ENCODE assay signal across 37 cellular contexts in the genomic region with DNA sequence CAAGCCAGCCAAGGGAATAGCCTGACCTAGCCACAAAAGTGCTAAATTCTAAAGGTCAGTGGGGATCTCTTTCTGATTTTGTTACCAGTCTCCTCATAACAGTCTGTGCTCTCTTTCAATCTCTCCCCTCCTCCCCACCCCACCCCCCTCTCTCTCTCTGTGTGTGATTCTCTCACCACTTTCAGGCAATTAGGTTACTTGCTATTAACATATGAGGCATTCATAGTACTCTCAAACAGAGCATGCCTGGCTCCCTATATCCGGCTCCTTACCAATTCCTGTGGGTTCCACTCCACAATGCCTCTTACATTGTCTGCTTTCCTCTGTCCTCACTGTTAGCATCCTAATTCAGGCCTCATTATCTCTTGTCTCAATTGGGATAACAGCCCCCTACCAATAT.
"Had no signal": no experiment of that assay in that cellular context is flagged by ENCODE, and none has a peak within 500 bp of the region (broad histone marks: within the 10 kb centered on the region; RNA-seq: fewer than 3 reads in every experiment).

No MANE protein-coding gene starts in this region.

- H3K4me3 Mint-ChIP-seq: activated CD4-positive, alpha-beta memory T cell treated with anti-CD3 and anti-CD28 coated beads for 36 hours; activated CD4-positive, alpha-beta T cell treated with anti-CD3 and anti-CD28 coated beads for 36 hours; activated CD4-positive, alpha-beta T cell treated with anti-CD3 and anti-CD28 coated beads, Interleukin-2, amount 10 ng/mL, durations not matched to agents 24 days and 14 days; activated CD8-positive, alpha-beta memory T cell treated with anti-CD3 and anti-CD28 coated beads, Interleukin-2, amount 10 ng/mL, durations not matched to agents 7 days and 5 days; activated CD8-positive, alpha-beta T cell treated with anti-CD3 and anti-CD28 coated beads, Interleukin-2, amount 10 ng/mL, durations not matched to agents 7 days and 5 days; activated naive CD4-positive, alpha-beta T cell treated with anti-CD3 and anti-CD28 coated beads for 36 hours; activated naive CD4-positive, alpha-beta T cell treated with anti-CD3 and anti-CD28 coated beads, Interleukin-2, amount 50 U/mL, for 24 hours; activated naive CD8-positive, alpha-beta T cell treated with anti-CD3 and anti-CD28 coated beads for 36 hours; activated naive CD8-positive, alpha-beta T cell treated with anti-CD3 and anti-CD28 coated beads, Interleukin-2, amount 50 U/mL, for 24 hours; activated T-helper 1 cell treated with anti-CD3 and anti-CD28 coated beads, Interleukin-12 subunit alpha, Interleukin-12 subunit beta, Interleukin-2, Interleukin-4 antibody, amounts not matched to agents 30 ng/mL and 10 ng/mL and 1 ng/mL, durations not matched to agents 14 hours and 24 hours and 36 hours; effector memory CD8-positive, alpha-beta T cell; T-helper 17 cell; T-helper 2 cell treated with Interferon-gamma antibody and Interleukin-4, amounts not matched to agents 5 μg/mL and 100 μg/mL, for 36 hours had no signal

- H3K36me3 ChIP-seq: adrenal gland, esophagus muscularis mucosa, gastrocnemius medialis, heart left ventricle, WERI-Rb-1 had no signal

- DNase-seq: activated CD4-positive, alpha-beta memory T cell treated with anti-CD3 and anti-CD28 coated beads for 36 hours; activated CD4-positive, alpha-beta T cell treated with anti-CD3 and anti-CD28 coated beads for 36 hours; activated CD4-positive, alpha-beta T cell treated with anti-CD3 and anti-CD28 coated beads, Interleukin-2, amount 10 ng/mL, durations not matched to agents 24 days and 14 days; activated CD4-positive, CD25-positive, alpha-beta regulatory T cell; activated CD4-positive, CD25-positive, alpha-beta regulatory T cell treated with anti-CD3 and anti-CD28 coated beads, Interleukin-2, amount 50 U/mL, for 72 hours; activated CD8-positive, alpha-beta memory T cell treated with anti-CD3 and anti-CD28 coated beads, Interleukin-2, amount 10 ng/mL, durations not matched to agents 7 days and 5 days; activated CD8-positive, alpha-beta memory T cell treated with anti-CD3 and anti-CD28 coated beads, Interleukin-2, amount 50 U/mL, for 4 hours; activated CD8-positive, alpha-beta T cell treated with anti-CD3 and anti-CD28 coated beads, Interleukin-2, amount 10 ng/mL, durations not matched to agents 7 days and 5 days; activated effector memory CD4-positive, alpha-beta T cell treated with anti-CD3 and anti-CD28 coated beads, Interleukin-2, amount 50 U/mL, for 16 hours; activated naive CD4-positive, alpha-beta T cell treated with anti-CD3 and anti-CD28 coated beads for 36 hours; activated naive CD8-positive, alpha-beta T cell treated with anti-CD3 and anti-CD28 coated beads for 36 hours; activated naive CD8-positive, alpha-beta T cell treated with anti-CD3 and anti-CD28 coated beads, Interleukin-2, amount 50 U/mL, for 24 hours; activated T-cell treated with anti-CD3 and anti-CD28 coated beads, Interleukin-2, amount 50 U/mL, for 1 hour; activated T-cell treated with anti-CD3 and anti-CD28 coated beads, Interleukin-2, amount 50 U/mL, for 48 hours; adrenal gland; amygdala; aorta; body of pancreas; caudate nucleus; cortex of kidney; dermis blood vessel endothelial cell; effector CD4-positive, alpha-beta T cell; effector memory CD8-positive, alpha-beta T cell; erythroblast; foreskin keratinocyte; gastrocnemius medialis; glutamatergic neuron; heart left ventricle; T-helper 17 cell; T1000; WERI-Rb-1 had no signal

- H3K27me3 ChIP-seq: adrenal gland, body of pancreas, esophagus muscularis mucosa, foreskin keratinocyte, gastrocnemius medialis, heart left ventricle had no signal

- H3K27ac Mint-ChIP-seq: activated CD4-positive, alpha-beta memory T cell treated with anti-CD3 and anti-CD28 coated beads for 36 hours; activated CD4-positive, alpha-beta T cell treated with anti-CD3 and anti-CD28 coated beads for 36 hours; activated CD4-positive, alpha-beta T cell treated with anti-CD3 and anti-CD28 coated beads, Interleukin-2, amount 10 ng/mL, durations not matched to agents 24 days and 14 days; activated CD8-positive, alpha-beta memory T cell treated with anti-CD3 and anti-CD28 coated beads, Interleukin-2, amount 10 ng/mL, durations not matched to agents 7 days and 5 days; activated CD8-positive, alpha-beta T cell treated with anti-CD3 and anti-CD28 coated beads, Interleukin-2, amount 10 ng/mL, durations not matched to agents 7 days and 5 days; activated naive CD4-positive, alpha-beta T cell treated with anti-CD3 and anti-CD28 coated beads for 36 hours; activated naive CD4-positive, alpha-beta T cell treated with anti-CD3 and anti-CD28 coated beads, Interleukin-2, amount 50 U/mL, for 24 hours; activated naive CD8-positive, alpha-beta T cell treated with anti-CD3 and anti-CD28 coated beads for 36 hours; activated naive CD8-positive, alpha-beta T cell treated with anti-CD3 and anti-CD28 coated beads, Interleukin-2, amount 50 U/mL, for 24 hours; activated T-helper 1 cell treated with anti-CD3 and anti-CD28 coated beads, Interleukin-12 subunit alpha, Interleukin-12 subunit beta, Interleukin-2, Interleukin-4 antibody, amounts not matched to agents 30 ng/mL and 10 ng/mL and 1 ng/mL, durations not matched to agents 14 hours and 24 hours and 36 hours; activated T-helper 2 cell treated with anti-CD3 and anti-CD28 coated beads, Interferon-gamma antibody, Interleukin-2, Interleukin-4, amounts not matched to agents 10 μg/mL and 5 μg/mL and 100 μg/mL, durations not matched to agents 14 hours and 24 hours and 36 hours; effector memory CD8-positive, alpha-beta T cell; T-helper 17 cell; T-helper 2 cell treated with Interferon-gamma antibody and Interleukin-4, amounts not matched to agents 5 μg/mL and 100 μg/mL, for 36 hours had no signal

- ATAC-seq: activated CD4-positive, alpha-beta T cell treated with anti-CD3 and anti-CD28 coated beads for 36 hours; activated CD8-positive, alpha-beta memory T cell treated with anti-CD3 and anti-CD28 coated beads, Interleukin-2, amount 10 ng/mL, durations not matched to agents 7 days and 5 days; activated CD8-positive, alpha-beta T cell treated with anti-CD3 and anti-CD28 coated beads, Interleukin-2, amount 10 ng/mL, durations not matched to agents 7 days and 5 days; activated naive CD8-positive, alpha-beta T cell treated with anti-CD3 and anti-CD28 coated beads, Interleukin-2, amount 50 U/mL, for 24 hours; body of pancreas; effector memory CD8-positive, alpha-beta T cell; foreskin keratinocyte; gastrocnemius medialis; heart left ventricle; T-helper 17 cell had no signal

- H3K27me3 Mint-ChIP-seq: activated CD4-positive, alpha-beta memory T cell treated with anti-CD3 and anti-CD28 coated beads for 36 hours; activated CD4-positive, alpha-beta T cell treated with anti-CD3 and anti-CD28 coated beads for 36 hours; activated CD4-positive, alpha-beta T cell treated with anti-CD3 and anti-CD28 coated beads, Interleukin-2, amount 10 ng/mL, durations not matched to agents 24 days and 14 days; activated CD8-positive, alpha-beta memory T cell treated with anti-CD3 and anti-CD28 coated beads, Interleukin-2, amount 10 ng/mL, durations not matched to agents 7 days and 5 days; activated naive CD4-positive, alpha-beta T cell treated with anti-CD3 and anti-CD28 coated beads, Interleukin-2, amount 50 U/mL, for 24 hours; activated naive CD8-positive, alpha-beta T cell treated with anti-CD3 and anti-CD28 coated beads for 36 hours; activated naive CD8-positive, alpha-beta T cell treated with anti-CD3 and anti-CD28 coated beads, Interleukin-2, amount 50 U/mL, for 24 hours; effector memory CD8-positive, alpha-beta T cell; T-helper 17 cell had no signal

- H3K27ac ChIP-seq: adrenal gland, body of pancreas, esophagus muscularis mucosa, foreskin keratinocyte, gastrocnemius medialis, heart left ventricle, WERI-Rb-1 had no signal

- H3K9me3 Mint-ChIP-seq: activated CD4-positive, alpha-beta T cell treated with anti-CD3 and anti-CD28 coated beads, Interleukin-2, amount 10 ng/mL, durations not matched to agents 24 days and 14 days; activated naive CD4-positive, alpha-beta T cell treated with anti-CD3 and anti-CD28 coated beads for 36 hours; activated T-helper 1 cell treated with anti-CD3 and anti-CD28 coated beads, Interleukin-12 subunit alpha, Interleukin-12 subunit beta, Interleukin-2, Interleukin-4 antibody, amounts not matched to agents 30 ng/mL and 10 ng/mL and 1 ng/mL, durations not matched to agents 14 hours and 24 hours and 36 hours had no signal

- H3K9me3 ChIP-seq: adrenal gland, body of pancreas, esophagus muscularis mucosa, gastrocnemius medialis, heart left ventricle had no signal

- H3K36me3 Mint-ChIP-seq: activated CD4-positive, alpha-beta memory T cell treated with anti-CD3 and anti-CD28 coated beads for 36 hours; activated CD8-positive, alpha-beta memory T cell treated with anti-CD3 and anti-CD28 coated beads, Interleukin-2, amount 10 ng/mL, durations not matched to agents 7 days and 5 days; activated naive CD4-positive, alpha-beta T cell treated with anti-CD3 and anti-CD28 coated beads, Interleukin-2, amount 50 U/mL, for 24 hours; activated naive CD8-positive, alpha-beta T cell treated with anti-CD3 and anti-CD28 coated beads for 36 hours had no signal

- H3K4me3 ChIP-seq: adrenal gland, body of pancreas, esophagus muscularis mucosa, gastrocnemius medialis, heart left ventricle had no signal

- FAIRE-seq: colon had no signal

- H3K4me1 ChIP-seq: adrenal gland, body of pancreas, foreskin keratinocyte, gastrocnemius medialis had no signal

- H3K4me1 Mint-ChIP-seq: activated CD4-positive, alpha-beta T cell treated with anti-CD3 and anti-CD28 coated beads for 36 hours; activated CD4-positive, alpha-beta T cell treated with anti-CD3 and anti-CD28 coated beads, Interleukin-2, amount 10 ng/mL, durations not matched to agents 24 days and 14 days; activated CD8-positive, alpha-beta memory T cell treated with anti-CD3 and anti-CD28 coated beads, Interleukin-2, amount 10 ng/mL, durations not matched to agents 7 days and 5 days; activated naive CD4-positive, alpha-beta T cell treated with anti-CD3 and anti-CD28 coated beads, Interleukin-2, amount 50 U/mL, for 24 hours; activated naive CD8-positive, alpha-beta T cell treated with anti-CD3 and anti-CD28 coated beads for 36 hours; activated naive CD8-positive, alpha-beta T cell treated with anti-CD3 and anti-CD28 coated beads, Interleukin-2, amount 50 U/mL, for 24 hours; T-helper 17 cell had no signal
